ENCODE assay signal across 9 cellular contexts in the genomic region with DNA sequence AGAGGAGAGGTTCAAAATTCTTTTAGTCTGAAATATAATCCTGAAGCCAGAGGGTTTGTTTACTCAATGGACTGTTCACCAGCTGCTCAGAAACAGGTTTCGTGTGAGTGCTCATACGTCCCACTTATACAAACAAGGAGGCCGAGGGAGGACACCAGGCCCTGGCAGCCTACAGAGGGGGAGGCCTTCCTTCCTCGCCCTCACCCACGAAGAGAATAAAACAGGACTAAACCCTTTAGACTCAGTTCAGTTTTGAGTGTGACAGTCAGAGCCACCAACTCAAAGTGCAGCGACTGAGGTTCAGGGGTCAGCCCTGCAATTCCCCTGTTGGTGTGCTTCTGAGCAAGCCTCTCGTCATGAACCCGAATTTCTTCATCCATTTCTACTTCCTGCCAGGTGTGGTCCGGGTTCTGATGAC. TPM values are rescaled to one million over a fixed set of nuclear protein-coding genes. Genes with fewer than 3 reads are reported as not detected.
A peak's percentile ranks its signal among the peaks of the same experiment; 100 is the strongest.
DNase-seq lines count a peak whose midpoint lies in the region; ATAC-seq and TF ChIP-seq lines count a peak whose summit lies in the region.
"Had no signal": no experiment of that assay in that cellular context is flagged by ENCODE, and none has a peak within 500 bp of the region (broad histone marks: within the 10 kb centered on the region; RNA-seq: fewer than 3 reads in every experiment).

No MANE protein-coding gene starts in this region.

- H3K9me3 Mint-ChIP-seq in chondrocyte (ENCODE audit: low read depth) (peaks cover 9% of the 10 kb centered on the region), osteocyte (ENCODE audit: unreplicated experiment) (peaks cover 16% of the 10 kb centered on the region)
- peaks cover 12% of the 10 kb centered on the region for H3K9me3 Mint-ChIP-seq in activated CD8-positive, alpha-beta T cell treated with anti-CD3 and anti-CD28 coated beads for 36 hours

- intact Hi-C loops in activated CD8-positive, alpha-beta T cell treated with anti-CD3 and anti-CD28 coated beads for 36 hours (cut with micrococcal nuclease) = no loop called here

- H3K4me1 Mint-ChIP-seq in chondrocyte (ENCODE audit: low read depth) = peaks cover 62% of the 10 kb centered on the region
- H3K4me1 Mint-ChIP-seq in osteocyte (ENCODE audit: unreplicated experiment) = peaks cover 42% of the 10 kb centered on the region
- H3K4me1 Mint-ChIP-seq in activated CD8-positive, alpha-beta T cell treated with anti-CD3 and anti-CD28 coated beads for 36 hours (ENCODE audit: low read depth) = no peaks in the 10 kb centered on the region

- H3K27ac Mint-ChIP-seq in chondrocyte (ENCODE audit: unreplicated experiment) (peak overlapping the region; percentile 91), osteocyte (ENCODE audit: unreplicated experiment) (peak overlapping the region; percentile 94)
- H3K27ac Mint-ChIP-seq in activated CD8-positive, alpha-beta T cell treated with anti-CD3 and anti-CD28 coated beads for 36 hours = no peak overlapping the region

- POLR2A ChIA-PET in activated CD8-positive, alpha-beta T cell treated with anti-CD3 and anti-CD28 coated beads for 36 hours (lab: Charles Lee) = no interaction called here

- H3K27me3 Mint-ChIP-seq in chondrocyte (ENCODE audit: low read depth) = no peaks in the 10 kb centered on the region
- no peaks in the 10 kb centered on the region for H3K27me3 Mint-ChIP-seq in osteocyte (ENCODE audit: unreplicated experiment)
- peaks cover 1% of the 10 kb centered on the region for H3K27me3 Mint-ChIP-seq in activated CD8-positive, alpha-beta T cell treated with anti-CD3 and anti-CD28 coated beads for 36 hours

- DNase-seq in DMS53 treated with DMSO at 0.1 percent for 48 hours (lab: John Stamatoyannopoulos, UW; ENCODE audit: unreplicated experiment) (peak; percentile 91), NCI-H187 treated with DMSO at 0.1 percent for 48 hours (lab: John Stamatoyannopoulos, UW) (peak; percentile 83), chondrocyte (ENCODE audit: low spot score) (no peak), osteocyte (ENCODE audit: extremely low spot score, unreplicated experiment) (peak; percentile 82), epidermal melanocyte (ENCODE audit: insufficient read length, low spot score) (no peak)
- no peak for DNase-seq in activated naive CD4-positive, alpha-beta T cell treated with anti-CD3 and anti-CD28 coated beads, Interleukin-2, amount 50 U/mL, for 16 hours
- no peak for DNase-seq in activated CD8-positive, alpha-beta T cell treated with anti-CD3 and anti-CD28 coated beads for 36 hours
- DNase-seq in NK-92 treated with Interleukin-12 subunit alpha and Interleukin-12 subunit beta, amount 100 ng/mL, for 24 hours (lab: John Stamatoyannopoulos, UW) = no peak

- H3K4me3 Mint-ChIP-seq in chondrocyte (ENCODE audit: unreplicated experiment) (peak overlapping the region; percentile 17), osteocyte (ENCODE audit: unreplicated experiment) (peak overlapping the region; percentile 5)
- H3K4me3 Mint-ChIP-seq in activated CD8-positive, alpha-beta T cell treated with anti-CD3 and anti-CD28 coated beads for 36 hours = no peak overlapping the region

- CTCF ChIA-PET in activated CD8-positive, alpha-beta T cell treated with anti-CD3 and anti-CD28 coated beads for 36 hours (lab: Charles Lee) = no interaction called here

- peaks cover 3% of the 10 kb centered on the region for H3K36me3 Mint-ChIP-seq in chondrocyte (ENCODE audit: low read depth)
- H3K36me3 Mint-ChIP-seq in osteocyte (ENCODE audit: unreplicated experiment) = no peaks in the 10 kb centered on the region
- H3K36me3 Mint-ChIP-seq in activated CD8-positive, alpha-beta T cell treated with anti-CD3 and anti-CD28 coated beads for 36 hours (ENCODE audit: low read depth) = peaks cover 4% of the 10 kb centered on the region

- no peak for ATAC-seq in activated CD8-positive, alpha-beta T cell treated with anti-CD3 and anti-CD28 coated beads for 36 hours
- ATAC-seq: Right ventricle myocardium inferior had no signal

- no peak for TF ChIP-seq CTCF in chondrocyte (IDR thresholded peaks at IDR 0.05)
- no peak for TF ChIP-seq CTCF in osteocyte (IDR thresholded peaks at IDR 0.05)
- TF ChIP-seq CTCF in activated CD8-positive, alpha-beta T cell treated with anti-CD3 and anti-CD28 coated beads for 36 hours (IDR thresholded peaks at IDR 0.05) = no peak

RNA-seq across cellular contexts. Expression of a gene that starts 17.3 kb away (rescaled TPM):
- total RNA-seq in chondrocyte (11.0 to 24.0 TPM (median 21.9 TPM) in 3 replicates), osteocyte (8.2 and 11.0 TPM in 2 replicates)
- total RNA-seq in activated CD8-positive, alpha-beta T cell treated with anti-CD3 and anti-CD28 coated beads for 36 hours = 1 to 10 TPM; 2.6 to 3.0 TPM

Comparison
In these comparisons a context has a peak if more than half of its experiments do, and no peak if none do; other contexts are left out.
1. DNase-seq: peak in DMS53 treated with DMSO at 0.1 percent for 48 hours (single experiment), NCI-H187 treated with DMSO at 0.1 percent for 48 hours (single experiment) and osteocyte (single experiment); none in chondrocyte (single experiment), activated naive CD4-positive, alpha-beta T cell treated with anti-CD3 and anti-CD28 coated beads, Interleukin-2, amount 50 U/mL, for 16 hours (single experiment), activated CD8-positive, alpha-beta T cell treated with anti-CD3 and anti-CD28 coated beads for 36 hours (single experiment), NK-92 treated with Interleukin-12 subunit alpha and Interleukin-12 subunit beta, amount 100 ng/mL, for 24 hours (single experiment) and epidermal melanocyte (single experiment).